36 cellular contexts compared by ENCODE assay signal in genomic region chr16:54129810-54130209, GRCh38.
"Had no signal": no experiment of that assay in that cellular context is flagged by ENCODE, and none has a peak within 500 bp of the region (broad histone marks: within the 10 kb centered on the region; RNA-seq: fewer than 3 reads in every experiment).

No MANE protein-coding gene starts in this region.

- H3K4me3 Mint-ChIP-seq: activated CD4-positive, alpha-beta memory T cell treated with anti-CD3 and anti-CD28 coated beads, Interleukin-2, amount 10 ng/mL, durations not matched to agents 7 days and 5 days; activated CD4-positive, alpha-beta T cell treated with anti-CD3 and anti-CD28 coated beads for 36 hours; activated CD4-positive, alpha-beta T cell treated with anti-CD3 and anti-CD28 coated beads, Interleukin-2, amount 10 ng/mL, durations not matched to agents 7 days and 5 days; activated CD8-positive, alpha-beta memory T cell treated with anti-CD3 and anti-CD28 coated beads, Interleukin-2, amount 10 ng/mL, durations not matched to agents 7 days and 5 days; activated naive CD4-positive, alpha-beta T cell treated with anti-CD3 and anti-CD28 coated beads, Interleukin-2, amount 10 ng/mL, durations not matched to agents 7 days and 5 days; activated naive CD4-positive, alpha-beta T cell treated with anti-CD3 and anti-CD28 coated beads, Interleukin-2, amount 50 U/mL, for 24 hours; activated naive CD8-positive, alpha-beta T cell; activated naive CD8-positive, alpha-beta T cell treated with anti-CD3 and anti-CD28 coated beads, Interleukin-2, amount 10 ng/mL, durations not matched to agents 7 days and 5 days; activated naive CD8-positive, alpha-beta T cell treated with anti-CD3 and anti-CD28 coated beads, Interleukin-2, amount 50 U/mL, for 24 hours; activated T-cell treated with anti-CD3 and anti-CD28 coated beads, Interleukin-2, amount 50 U/mL, for 24 hours; brain; central memory CD8-positive, alpha-beta T cell; T-cell; T-helper 2 cell treated with Interferon-gamma antibody and Interleukin-4, amounts not matched to agents 5 μg/mL and 100 μg/mL, for 36 hours; WTC11 had no signal

- H3K4me1 ChIP-seq: ascending aorta had no signal

- H3K9me3 ChIP-seq: ascending aorta had no signal

- H3K36me3 Mint-ChIP-seq: activated CD8-positive, alpha-beta memory T cell treated with anti-CD3 and anti-CD28 coated beads, Interleukin-2, amount 10 ng/mL, durations not matched to agents 7 days and 5 days; activated naive CD4-positive, alpha-beta T cell treated with anti-CD3 and anti-CD28 coated beads, Interleukin-2, amount 10 ng/mL, durations not matched to agents 7 days and 5 days; activated naive CD8-positive, alpha-beta T cell; activated naive CD8-positive, alpha-beta T cell treated with anti-CD3 and anti-CD28 coated beads, Interleukin-2, amount 10 ng/mL, durations not matched to agents 7 days and 5 days; brain; T-cell had no signal

- H3K27ac ChIP-seq: ascending aorta, cardiac muscle cell, WERI-Rb-1 had no signal

- ATAC-seq: activated CD4-positive, alpha-beta T cell treated with anti-CD3 and anti-CD28 coated beads for 36 hours; activated CD4-positive, CD25-positive, alpha-beta regulatory T cell treated with anti-CD3 and anti-CD28 coated beads, Interleukin-2, amount 50 U/mL, for 24 hours; activated CD8-positive, alpha-beta memory T cell treated with anti-CD3 and anti-CD28 coated beads, Interleukin-2, amount 10 ng/mL, durations not matched to agents 7 days and 5 days; activated naive CD8-positive, alpha-beta T cell treated with anti-CD3 and anti-CD28 coated beads, Interleukin-2, amount 50 U/mL, for 24 hours; T-cell; WTC11 had no signal

- H3K36me3 ChIP-seq: ascending aorta, cardiac muscle cell, WERI-Rb-1 had no signal

- DNase-seq: activated CD4-positive, alpha-beta memory T cell treated with anti-CD3 and anti-CD28 coated beads, Interleukin-2, amount 10 ng/mL, durations not matched to agents 7 days and 5 days; activated CD4-positive, alpha-beta T cell treated with anti-CD3 and anti-CD28 coated beads for 1 hour; activated CD4-positive, alpha-beta T cell treated with anti-CD3 and anti-CD28 coated beads for 36 hours; activated CD4-positive, alpha-beta T cell treated with anti-CD3 and anti-CD28 coated beads for 48 hours; activated CD4-positive, alpha-beta T cell treated with anti-CD3 and anti-CD28 coated beads, Interleukin-2, amount 10 ng/mL, durations not matched to agents 7 days and 5 days; activated CD4-positive, alpha-beta T cell treated with anti-CD3 and anti-CD28 coated beads, Interleukin-2, amount 50 U/mL, for 48 hours; activated CD4-positive, CD25-positive, alpha-beta regulatory T cell; activated CD8-positive, alpha-beta memory T cell treated with anti-CD3 and anti-CD28 coated beads for 24 hours; activated CD8-positive, alpha-beta memory T cell treated with anti-CD3 and anti-CD28 coated beads, Interleukin-2, amount 10 ng/mL, durations not matched to agents 7 days and 5 days; activated CD8-positive, alpha-beta memory T cell treated with anti-CD3 and anti-CD28 coated beads, Interleukin-2, amount 50 U/mL, for 48 hours; activated effector memory CD4-positive, alpha-beta T cell treated with Interleukin-2 at 50 U/mL for 16 hours; activated gamma-delta T cell; activated naive CD4-positive, alpha-beta T cell treated with anti-CD3 and anti-CD28 coated beads, Interleukin-2, amount 10 ng/mL, durations not matched to agents 7 days and 5 days; activated naive CD4-positive, alpha-beta T cell treated with Interleukin-2 at 50 U/mL for 16 hours; activated naive CD8-positive, alpha-beta T cell treated with anti-CD3 and anti-CD28 coated beads, Interleukin-2, amount 10 ng/mL, durations not matched to agents 7 days and 5 days; activated naive CD8-positive, alpha-beta T cell treated with anti-CD3 and anti-CD28 coated beads, Interleukin-2, amount 50 U/mL, for 24 hours; activated T-cell treated with anti-CD3 and anti-CD28 coated beads, Interleukin-2, amount 50 U/mL, for 24 hours; activated T-cell treated with anti-CD3 and anti-CD28 coated beads, Interleukin-2, amount 50 U/mL, for 48 hours; amygdala; anterior cingulate cortex; caudate nucleus; cerebellar nuclear complex; T-cell; T-helper 2 cell; T-helper 9 cell; WERI-Rb-1 had no signal

- H3K27me3 Mint-ChIP-seq: activated CD4-positive, alpha-beta T cell treated with anti-CD3 and anti-CD28 coated beads for 36 hours had no signal

- H3K9me3 Mint-ChIP-seq: activated CD4-positive, alpha-beta T cell treated with anti-CD3 and anti-CD28 coated beads, Interleukin-2, amount 10 ng/mL, durations not matched to agents 7 days and 5 days; activated naive CD4-positive, alpha-beta T cell treated with anti-CD3 and anti-CD28 coated beads, Interleukin-2, amount 10 ng/mL, durations not matched to agents 7 days and 5 days; activated naive CD4-positive, alpha-beta T cell treated with anti-CD3 and anti-CD28 coated beads, Interleukin-2, amount 50 U/mL, for 24 hours; activated naive CD8-positive, alpha-beta T cell treated with anti-CD3 and anti-CD28 coated beads, Interleukin-2, amount 50 U/mL, for 24 hours; activated T-helper 2 cell treated with anti-CD3 and anti-CD28 coated beads, Interferon-gamma antibody, Interleukin-2, Interleukin-4, amounts not matched to agents 10 μg/mL and 5 μg/mL and 100 μg/mL, durations not matched to agents 14 hours and 24 hours and 36 hours; T-helper 2 cell treated with Interferon-gamma antibody and Interleukin-4, amounts not matched to agents 5 μg/mL and 100 μg/mL, for 36 hours had no signal

- H3K27ac Mint-ChIP-seq: activated CD4-positive, alpha-beta memory T cell treated with anti-CD3 and anti-CD28 coated beads, Interleukin-2, amount 10 ng/mL, durations not matched to agents 7 days and 5 days; activated CD4-positive, alpha-beta T cell treated with anti-CD3 and anti-CD28 coated beads for 36 hours; activated CD4-positive, alpha-beta T cell treated with anti-CD3 and anti-CD28 coated beads, Interleukin-2, amount 10 ng/mL, durations not matched to agents 7 days and 5 days; activated CD8-positive, alpha-beta memory T cell treated with anti-CD3 and anti-CD28 coated beads, Interleukin-2, amount 10 ng/mL, durations not matched to agents 7 days and 5 days; activated naive CD4-positive, alpha-beta T cell treated with anti-CD3 and anti-CD28 coated beads, Interleukin-2, amount 10 ng/mL, durations not matched to agents 7 days and 5 days; activated naive CD4-positive, alpha-beta T cell treated with anti-CD3 and anti-CD28 coated beads, Interleukin-2, amount 50 U/mL, for 24 hours; activated naive CD8-positive, alpha-beta T cell; activated naive CD8-positive, alpha-beta T cell treated with anti-CD3 and anti-CD28 coated beads, Interleukin-2, amount 10 ng/mL, durations not matched to agents 7 days and 5 days; activated naive CD8-positive, alpha-beta T cell treated with anti-CD3 and anti-CD28 coated beads, Interleukin-2, amount 50 U/mL, for 24 hours; activated T-cell treated with anti-CD3 and anti-CD28 coated beads, Interleukin-2, amount 50 U/mL, for 24 hours; activated T-helper 2 cell treated with anti-CD3 and anti-CD28 coated beads, Interferon-gamma antibody, Interleukin-2, Interleukin-4, amounts not matched to agents 10 μg/mL and 5 μg/mL and 100 μg/mL, durations not matched to agents 14 hours and 24 hours and 36 hours; brain; T-cell; T-helper 2 cell treated with Interferon-gamma antibody and Interleukin-4, amounts not matched to agents 5 μg/mL and 100 μg/mL, for 36 hours; WTC11 had no signal

- H3K4me3 ChIP-seq: ascending aorta, cardiac muscle cell had no signal

- H3K27me3 ChIP-seq: ascending aorta, cardiac muscle cell had no signal
